In genomic region chr14:21014761-21015190, GRCh38 we compare ENCODE assay signal across 8 cellular contexts. TPM values are rescaled to one million over a fixed set of nuclear protein-coding genes. Genes with fewer than 3 reads are reported as not detected.
DNase-seq lines count a peak whose midpoint lies in the region; ATAC-seq and TF ChIP-seq lines count a peak whose summit lies in the region.

No MANE protein-coding gene starts in this region.

- H3K27me3 ChIP-seq in dorsolateral prefrontal cortex (peaks cover 0 to 4% (median 0%) of the 10 kb centered on the region in 45 donors), lower lobe of right lung (ENCODE audit: low read depth) (no peaks in the 10 kb centered on the region)

- ATAC-seq in HG03565 (IDR thresholded peaks at IDR 0.05; ENCODE audit: unreplicated experiment), result peak; percentile 70
- peak; percentile 90 for ATAC-seq in lower lobe of right lung
- no peak for ATAC-seq in GM21717 (IDR thresholded peaks at IDR 0.05; ENCODE audit: unreplicated experiment)

- no peaks in the 10 kb centered on the region for H3K9me3 ChIP-seq in lower lobe of right lung

- peak; percentile 89 to 99 (median 97) for TF ChIP-seq CTCF in dorsolateral prefrontal cortex (IDR thresholded peaks at IDR 0.05 in 54 of 56, conservative IDR thresholded peaks at IDR 0.05 in 2 of 56; ENCODE audit: low read depth in 1 of 56, partially characterized antibody in 56 of 56)
- TF ChIP-seq CTCF in lower lobe of right lung (IDR thresholded peaks at IDR 0.05), result peak; percentile 93

- peaks cover 30% of the 10 kb centered on the region for H3K36me3 ChIP-seq in lower lobe of right lung

- DNase-seq in DMS 273 (lab: John Stamatoyannopoulos, UW; ENCODE audit: unreplicated experiment), result peak; percentile 94
- DNase-seq in NCI-H82 treated with DMSO at 0.1 percent for 48 hours (lab: John Stamatoyannopoulos, UW; ENCODE audit: unreplicated experiment), result peak; percentile 41
- DNase-seq in activated CD4-positive, alpha-beta T cell treated with anti-CD3 and anti-CD28 coated beads, Interleukin-2, amount 50 U/mL, for 48 hours, result peak; percentile 88 to 89
- DNase-seq in dorsolateral prefrontal cortex, result peak; percentile 74 to 95 (median 86)
- peak; percentile 70 for DNase-seq in lower lobe of right lung
- peak; percentile 44 to 77 (median 74) for DNase-seq in stimulated activated CD4-positive, alpha-beta T cell treated with anti-CD3 and anti-CD28 coated beads, TNF-alpha, amount 100 ng/mL, for 48 hours (ENCODE audit: low read depth in 3 of 3)

- peak overlapping the region in 52 of 59 donors; percentile 3 to 82 (median 62) for H3K27ac ChIP-seq in dorsolateral prefrontal cortex
- no peak overlapping the region for H3K27ac ChIP-seq in lower lobe of right lung

- H3K4me3 ChIP-seq in dorsolateral prefrontal cortex (no peak overlapping the region), lower lobe of right lung (no peak overlapping the region)

- H3K4me1 ChIP-seq in lower lobe of right lung, result peaks cover 10% of the 10 kb centered on the region

- intact Hi-C loops in dorsolateral prefrontal cortex (cut with DNase I) (loop anchor here (1.0 to 5.0 kb wide), 5 partner anchors 10 to 93 kb away; no protein-coding TSS in a partner anchor), lower lobe of right lung (cut with DNase I) (no loop called here)

RNA-seq across cellular contexts. Expression of gene NDRG2, which starts 10.1 kb away (rescaled TPM):
- total RNA-seq in dorsolateral prefrontal cortex (1,000 to 10,000 TPM in 53 of 120 experiments, 100 to 1,000 TPM in 67; 513 to 2,446 (median 961) TPM), lower lobe of right lung (92.7 TPM)

RNA-seq across cellular contexts. Expression of gene TPPP2, which starts 15.2 kb away (rescaled TPM):
- 1 to 10 TPM in 10 of 120 experiments, under 1 TPM in 18, not detected in 92; 0.29 to 2.2 (median 0.78) TPM for total RNA-seq in dorsolateral prefrontal cortex
- total RNA-seq in lower lobe of right lung, result not detected

RNA-seq across cellular contexts. Expression of gene SLC39A2, which starts 15.7 kb away (rescaled TPM):
- total RNA-seq in dorsolateral prefrontal cortex, result 1 to 10 TPM in 6 of 120 experiments, under 1 TPM in 21, not detected in 93; 0.37 to 1.5 (median 0.75) TPM
- total RNA-seq in lower lobe of right lung, result not detected

RNA-seq across cellular contexts. Expression of gene RNASE13, which starts 19.8 kb away (rescaled TPM):
- under 1 TPM in 1 of 120 experiments, not detected in 119; 0.35 TPM for total RNA-seq in dorsolateral prefrontal cortex
- total RNA-seq in lower lobe of right lung, result not detected

RNA-seq across cellular contexts. Expression of gene METTL17, which starts 25.0 kb away (rescaled TPM):
- total RNA-seq in dorsolateral prefrontal cortex, result 10 to 100 TPM; 30.9 to 67.6 (median 47.5) TPM
- 62.2 TPM for total RNA-seq in lower lobe of right lung

Comparison
In these comparisons a context has a peak if more than half of its experiments do, and no peak if none do; other contexts are left out.
1. DNase-seq: peak in every context shown above with its lines; median percentile 94 in DMS 273; 88 in activated CD4-positive, alpha-beta T cell treated with anti-CD3 and anti-CD28 coated beads, Interleukin-2, amount 50 U/mL, for 48 hours; 86 in dorsolateral prefrontal cortex; 74 in stimulated activated CD4-positive, alpha-beta T cell treated with anti-CD3 and anti-CD28 coated beads, TNF-alpha, amount 100 ng/mL, for 48 hours; 70 in lower lobe of right lung; 41 in NCI-H82 treated with DMSO at 0.1 percent for 48 hours.